ENCODE assay signal across 1 cellular context in genomic region chr3:128051459-128051836, GRCh38.
A peak's percentile ranks its signal among the peaks of the same experiment; 100 is the strongest.
TF ChIP-seq lines count a peak whose summit lies in the region.

No MANE protein-coding gene starts in this region.

TF ChIP-seq in GM12878, 131 proteins besides CTCF, POLR2A, EP300 and RAD21 (continued from another document):
- TF ChIP-seq, protein P1, sequence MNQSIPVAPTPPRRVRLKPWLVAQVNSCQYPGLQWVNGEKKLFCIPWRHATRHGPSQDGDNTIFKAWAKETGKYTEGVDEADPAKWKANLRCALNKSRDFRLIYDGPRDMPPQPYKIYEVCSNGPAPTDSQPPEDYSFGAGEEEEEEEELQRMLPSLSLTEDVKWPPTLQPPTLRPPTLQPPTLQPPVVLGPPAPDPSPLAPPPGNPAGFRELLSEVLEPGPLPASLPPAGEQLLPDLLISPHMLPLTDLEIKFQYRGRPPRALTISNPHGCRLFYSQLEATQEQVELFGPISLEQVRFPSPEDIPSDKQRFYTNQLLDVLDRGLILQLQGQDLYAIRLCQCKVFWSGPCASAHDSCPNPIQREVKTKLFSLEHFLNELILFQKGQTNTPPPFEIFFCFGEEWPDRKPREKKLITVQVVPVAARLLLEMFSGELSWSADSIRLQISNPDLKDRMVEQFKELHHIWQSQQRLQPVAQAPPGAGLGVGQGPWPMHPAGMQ (IDR thresholded peaks at IDR 0.05; ENCODE audit: borderline replicate concordance): no peak
- TF ChIP-seq MLLT1 (IDR thresholded peaks at IDR 0.05) (peak; percentile 99), WRNIP1 (IDR thresholded peaks at IDR 0.05; ENCODE audit: borderline replicate concordance, low read depth, low read length) (peak; percentile 12; the same call in 1 of the 2 replicates), ELK1 (IDR thresholded peaks at IDR 0.05; ENCODE audit: low read depth, low read length) (0 out of 2 replicates have a peak, but pooled peaks have one; percentile 4)
